In genomic region chr11:122843281-122844150, GRCh38 we compare ENCODE assay signal across 11 cellular contexts. TPM values are rescaled to one million over a fixed set of nuclear protein-coding genes. Genes with fewer than 3 reads are reported as not detected.
DNase-seq lines count a peak whose midpoint lies in the region; ATAC-seq and TF ChIP-seq lines count a peak whose summit lies in the region.
"Had no signal": no experiment of that assay in that cellular context is flagged by ENCODE, and none has a peak within 500 bp of the region (broad histone marks: within the 10 kb centered on the region; RNA-seq: fewer than 3 reads in every experiment).

No MANE protein-coding gene starts in this region.

- peaks cover 80% of the 10 kb centered on the region for H3K4me1 Mint-ChIP-seq in activated CD8-positive, alpha-beta T cell treated with anti-CD3 and anti-CD28 coated beads, Interleukin-2, amount 10 ng/mL, durations not matched to agents 7 days and 5 days (ENCODE audit: low read depth)
- H3K4me1 Mint-ChIP-seq in osteocyte (ENCODE audit: unreplicated experiment): no peaks in the 10 kb centered on the region
- peaks cover 6% of the 10 kb centered on the region for H3K4me1 Mint-ChIP-seq in type B pancreatic cell (ENCODE audit: unreplicated experiment)

- no peak for DNase-seq in activated CD4-positive, CD25-positive, alpha-beta regulatory T cell treated with anti-CD3 and anti-CD28 coated beads, Interleukin-2, amount 50 U/mL, for 72 hours
- DNase-seq in activated CD8-positive, alpha-beta T cell treated with anti-CD3 and anti-CD28 coated beads, Interleukin-2, amount 10 ng/mL, durations not matched to agents 7 days and 5 days: peak; percentile 82
- DNase-seq in stimulated activated CD8-positive, alpha-beta memory T cell treated with anti-CD3 and anti-CD28 coated beads, Interleukin-12 subunit alpha, Interleukin-12 subunit beta, amount 100 ng/mL, for 24 hours (ENCODE audit: extremely low read depth): peak; percentile 28
- no peak for DNase-seq in osteocyte (ENCODE audit: extremely low spot score, unreplicated experiment)
- no peak for DNase-seq in type B pancreatic cell (ENCODE audit: extremely low spot score, unreplicated experiment)
- DNase-seq in coronary artery (ENCODE audit: low spot score): no peak
- DNase-seq: C1 segment of cervical spinal cord had no signal

- H3K4me3 Mint-ChIP-seq in activated CD8-positive, alpha-beta T cell treated with anti-CD3 and anti-CD28 coated beads, Interleukin-2, amount 10 ng/mL, durations not matched to agents 7 days and 5 days: peak overlapping the region; percentile 67
- H3K4me3 Mint-ChIP-seq in osteocyte (ENCODE audit: unreplicated experiment): no peak overlapping the region
- no peak overlapping the region for H3K4me3 Mint-ChIP-seq in type B pancreatic cell

- CTCF ChIA-PET in activated CD8-positive, alpha-beta T cell treated with anti-CD3 and anti-CD28 coated beads, Interleukin-2, amount 10 ng/mL, durations not matched to agents 7 days and 5 days (lab: Charles Lee): interaction anchor here (0.7 to 3.7 kb wide), 16 partner anchors 8 to 226 kb away, joined by 3 to 75 read pairs (median 4); no protein-coding TSS in a partner anchor

- TF ChIP-seq CTCF in osteocyte (IDR thresholded peaks at IDR 0.05) (no peak), type B pancreatic cell (conservative IDR thresholded peaks at IDR 0.05) (no peak), coronary artery (IDR thresholded peaks at IDR 0.05) (no peak)

- peak; percentile 78 to 89 for ATAC-seq in activated CD4-positive, CD25-positive, alpha-beta regulatory T cell treated with anti-CD3 and anti-CD28 coated beads, Interleukin-2, amount 50 U/mL, for 24 hours
- peak; percentile 77 for ATAC-seq in HG03175 (IDR thresholded peaks at IDR 0.05; ENCODE audit: unreplicated experiment)
- peak; percentile 84 for ATAC-seq in activated CD8-positive, alpha-beta T cell treated with anti-CD3 and anti-CD28 coated beads, Interleukin-2, amount 10 ng/mL, durations not matched to agents 7 days and 5 days

- no peaks in the 10 kb centered on the region for H3K9me3 Mint-ChIP-seq in activated CD8-positive, alpha-beta T cell treated with anti-CD3 and anti-CD28 coated beads, Interleukin-2, amount 10 ng/mL, durations not matched to agents 7 days and 5 days (ENCODE audit: insufficient read depth)
- H3K9me3 Mint-ChIP-seq in osteocyte (ENCODE audit: unreplicated experiment): no peaks in the 10 kb centered on the region
- H3K9me3 Mint-ChIP-seq in type B pancreatic cell: peaks cover 5% of the 10 kb centered on the region

- H3K4me3 ChIP-seq in coronary artery: no peak overlapping the region

- no peaks in the 10 kb centered on the region for H3K27me3 Mint-ChIP-seq in activated CD8-positive, alpha-beta T cell treated with anti-CD3 and anti-CD28 coated beads, Interleukin-2, amount 10 ng/mL, durations not matched to agents 7 days and 5 days (ENCODE audit: low read depth)
- no peaks in the 10 kb centered on the region for H3K27me3 Mint-ChIP-seq in osteocyte (ENCODE audit: unreplicated experiment)
- H3K27me3 Mint-ChIP-seq in type B pancreatic cell: no peaks in the 10 kb centered on the region

- POLR2A ChIA-PET in activated CD8-positive, alpha-beta T cell treated with anti-CD3 and anti-CD28 coated beads, Interleukin-2, amount 10 ng/mL, durations not matched to agents 7 days and 5 days (lab: Charles Lee): interaction anchor here (0.6 to 2.6 kb wide), 12 partner anchors 9 to 226 kb away, joined by 3 to 21 read pairs (median 4); partner anchors contain the start of gene HSPA8

- H3K27ac ChIP-seq in coronary artery: no peak overlapping the region

- H3K27ac Mint-ChIP-seq in activated CD8-positive, alpha-beta T cell treated with anti-CD3 and anti-CD28 coated beads, Interleukin-2, amount 10 ng/mL, durations not matched to agents 7 days and 5 days: peak overlapping the region; percentile 94
- H3K27ac Mint-ChIP-seq in osteocyte (ENCODE audit: unreplicated experiment) (no peak overlapping the region), type B pancreatic cell (no peak overlapping the region)

- peaks cover 19% of the 10 kb centered on the region for H3K36me3 Mint-ChIP-seq in activated CD8-positive, alpha-beta T cell treated with anti-CD3 and anti-CD28 coated beads, Interleukin-2, amount 10 ng/mL, durations not matched to agents 7 days and 5 days (ENCODE audit: low read depth)
- H3K36me3 Mint-ChIP-seq in osteocyte (ENCODE audit: unreplicated experiment): no peaks in the 10 kb centered on the region
- no peaks in the 10 kb centered on the region for H3K36me3 Mint-ChIP-seq in type B pancreatic cell

RNA-seq across cellular contexts. Expression of gene CRTAM, which starts 5.2 kb away (rescaled TPM):
- total RNA-seq in activated CD8-positive, alpha-beta T cell treated with anti-CD3 and anti-CD28 coated beads, Interleukin-2, amount 10 ng/mL, durations not matched to agents 7 days and 5 days: 1 to 10 TPM; 8.0 TPM
- total RNA-seq in osteocyte: not detected in 2 replicates
- total RNA-seq in type B pancreatic cell (ENCODE audit: low replicate concordance): not detected in 2 replicates
- total RNA-seq: dermis microvascular lymphatic vessel endothelial cell, pulmonary artery endothelial cell had no signal

RNA-seq across cellular contexts. Expression of gene JHY, which starts 39.0 kb away (rescaled TPM):
- total RNA-seq in activated CD8-positive, alpha-beta T cell treated with anti-CD3 and anti-CD28 coated beads, Interleukin-2, amount 10 ng/mL, durations not matched to agents 7 days and 5 days: 1 to 10 TPM; 1.5 to 1.6 TPM
- 7.3 and 8.6 TPM in 2 replicates for total RNA-seq in osteocyte
- total RNA-seq in type B pancreatic cell (ENCODE audit: low replicate concordance): 3.7 and 4.2 TPM in 2 replicates

Comparison
In these comparisons a context has a peak if more than half of its experiments do, and no peak if none do; other contexts are left out.
1. DNase-seq: peak in activated CD8-positive, alpha-beta T cell treated with anti-CD3 and anti-CD28 coated beads, Interleukin-2, amount 10 ng/mL, durations not matched to agents 7 days and 5 days (single experiment) and stimulated activated CD8-positive, alpha-beta memory T cell treated with anti-CD3 and anti-CD28 coated beads, Interleukin-12 subunit alpha, Interleukin-12 subunit beta, amount 100 ng/mL, for 24 hours (single experiment); none in activated CD4-positive, CD25-positive, alpha-beta regulatory T cell treated with anti-CD3 and anti-CD28 coated beads, Interleukin-2, amount 50 U/mL, for 72 hours (single experiment), osteocyte (single experiment), type B pancreatic cell (single experiment) and coronary artery (single experiment).
2. Peak in every context shown above with its lines, with median percentiles within 50 percentile points of each other: ATAC-seq.